Comparison of ENCODE assay signal across 1 cellular context in genomic region chr15:49154359-49154758, GRCh38.
TF ChIP-seq lines count a peak whose summit lies in the region.

No MANE protein-coding gene starts in this region.

TF ChIP-seq in SK-N-SH treated with all-trans-retinoic acid at 6 μM for 48 hours, 23 proteins besides CTCF, POLR2A, EP300 and RAD21 (continued from another document):
- TF ChIP-seq TSHZ2 (CRISPR knock-in tag; IDR thresholded peaks at IDR 0.05) (no peak), CSRNP3 (CRISPR knock-in tag; IDR thresholded peaks at IDR 0.05) (no peak)
